16 cellular contexts compared by ENCODE assay signal in genomic region chr15:90305932-90306331, GRCh38. TPM values are rescaled to one million over a fixed set of nuclear protein-coding genes. Genes with fewer than 3 reads are reported as not detected.
DNase-seq lines count a peak whose midpoint lies in the region; ATAC-seq and TF ChIP-seq lines count a peak whose summit lies in the region.
"Had no signal": no experiment of that assay in that cellular context is flagged by ENCODE, and none has a peak within 500 bp of the region (broad histone marks: within the 10 kb centered on the region; RNA-seq: fewer than 3 reads in every experiment).

No MANE protein-coding gene starts in this region.

- H2AFZ ChIP-seq in osteoblast (ENCODE audit: low read length) = peak overlapping the region; percentile 74

- DNase-seq in SIG-M5 treated with dmso at 0.1 percent for 504 hours (lab: John Stamatoyannopoulos, UW; ENCODE audit: unreplicated experiment) (peak; percentile 36), SIG-M5 (lab: John Stamatoyannopoulos, UW) (no peak), NCI-H82 treated with DMSO at 0.1 percent for 48 hours (lab: John Stamatoyannopoulos, UW; ENCODE audit: unreplicated experiment) (peak; percentile 26), osteoblast (ENCODE audit: insufficient read length, low spot score, missing footprints) (no peak), KG1 (lab: John Stamatoyannopoulos, UW) (no peak), GDM1 (lab: John Stamatoyannopoulos, UW) (no peak)
- DNase-seq: Calu3, GOT3, left colon, NCI-H1436, Peyer's patch had no signal

- H3K27me3 ChIP-seq in osteoblast (ENCODE audit: insufficient read depth, low read length) = no peaks in the 10 kb centered on the region
- H3K27me3 ChIP-seq: Peyer's patch had no signal

- no peak overlapping the region for H3K4me2 ChIP-seq in osteoblast (ENCODE audit: insufficient read depth, low read length)
- H3K4me2 ChIP-seq: A549 had no signal

- no peaks in the 10 kb centered on the region for H4K20me1 ChIP-seq in osteoblast (ENCODE audit: insufficient read depth, low read length)

- H3K27ac ChIP-seq in cingulate gyrus (ENCODE audit: low read depth, low read length) (peak overlapping the region; percentile 47), osteoblast (ENCODE audit: low read depth, low read length) (no peak overlapping the region)
- H3K27ac ChIP-seq: A549 had no signal

- H3K79me2 ChIP-seq in osteoblast (ENCODE audit: insufficient read depth, low read length) = no peaks in the 10 kb centered on the region

- H3K4me1 ChIP-seq in osteoblast (ENCODE audit: insufficient read depth, low read length) = no peaks in the 10 kb centered on the region
- H3K4me1 ChIP-seq: A549 had no signal

- TF ChIP-seq CTCF in osteoblast (IDR thresholded peaks at IDR 0.05; ENCODE audit: extremely low read depth, low read depth, low read length) = no peak

- no peak overlapping the region for H3K4me3 ChIP-seq in osteoblast (ENCODE audit: insufficient read depth, low read length)
- H3K4me3 ChIP-seq: A549, Peyer's patch had no signal

- no peak for ATAC-seq in GM21528 (IDR thresholded peaks at IDR 0.05; ENCODE audit: low FRiP score, unreplicated experiment)
- ATAC-seq: A549, left colon had no signal

- no peaks in the 10 kb centered on the region for H3K9me3 ChIP-seq in osteoblast (ENCODE audit: low read depth, low read length)
- H3K9me3 ChIP-seq: A549, Peyer's patch had no signal

- no peaks in the 10 kb centered on the region for H3K36me3 ChIP-seq in osteoblast (ENCODE audit: insufficient read depth, low read length)
- H3K36me3 ChIP-seq: Peyer's patch had no signal

RNA-seq across cellular contexts. Expression of gene NGRN, which starts 40.5 kb away (rescaled TPM):
- 56.0 and 68.4 TPM in 2 replicates for total RNA-seq in osteoblast

RNA-seq across cellular contexts. Expression of gene ZNF774, which starts 46.2 kb away (rescaled TPM):
- 1.8 and 2.4 TPM in 2 replicates for total RNA-seq in osteoblast

RNA-seq across cellular contexts. Expression of gene TTLL13, which starts 56.6 kb away (rescaled TPM):
- under 0.01 TPM in 2 replicates for total RNA-seq in osteoblast
- total RNA-seq: epithelial cell of proximal tubule, Peyer's patch, skeletal muscle tissue had no signal

Comparison
In these comparisons a context has a peak if more than half of its experiments do, and no peak if none do; other contexts are left out.
1. DNase-seq: peak in SIG-M5 treated with dmso at 0.1 percent for 504 hours (single experiment) and NCI-H82 treated with DMSO at 0.1 percent for 48 hours (single experiment); none in SIG-M5 (single experiment), osteoblast (single experiment), KG1 (single experiment) and GDM1 (single experiment).